In the genomic region with DNA sequence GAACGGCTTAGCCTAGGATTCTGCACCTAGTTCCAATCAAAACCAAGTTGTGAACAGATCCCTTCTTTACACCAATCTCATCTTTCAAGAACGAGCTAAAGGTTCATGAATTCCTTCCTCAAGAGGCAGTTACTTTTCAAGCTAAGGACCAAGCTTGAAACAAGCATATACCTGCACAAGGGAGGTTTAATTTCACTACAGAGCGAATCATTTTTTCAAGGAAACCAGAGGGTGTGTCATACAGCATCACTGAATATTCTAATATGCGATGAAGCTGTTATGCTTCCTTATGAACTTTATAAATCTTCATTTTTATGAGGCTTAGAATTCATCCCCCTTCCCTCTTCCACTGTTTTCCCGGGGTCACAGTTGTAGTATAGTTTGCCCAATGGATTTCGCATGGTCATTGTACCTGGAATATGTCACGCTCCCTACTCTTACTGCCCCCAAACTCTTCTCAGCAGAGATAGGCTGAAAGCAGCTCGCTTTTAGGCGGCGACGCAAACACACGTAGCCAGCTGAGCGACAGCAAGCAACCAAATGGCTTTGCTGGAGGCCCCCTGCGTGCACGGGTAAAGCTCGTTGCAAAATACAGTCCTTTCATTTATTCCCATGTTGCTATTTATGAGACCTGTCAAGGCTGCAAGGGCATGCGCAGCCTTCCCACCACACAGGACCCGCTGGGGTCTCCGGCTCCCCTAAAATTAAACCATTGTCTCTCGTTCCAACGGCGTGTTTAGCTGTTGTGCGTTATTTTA, we compare ENCODE assay signal across 1 cellular context.
TF ChIP-seq lines count a peak whose summit lies in the region.

No MANE protein-coding gene starts in this region.

TF ChIP-seq in HEK293, 187 proteins besides CTCF, POLR2A, EP300 and RAD21 (continued from another document):
- TF ChIP-seq ZBTB6 (tag by site-specific recombination; IDR thresholded peaks at IDR 0.05) = no peak
- peak; percentile 64 for TF ChIP-seq SP2 (tag by site-specific recombination; IDR thresholded peaks at IDR 0.05)
- TF ChIP-seq ZNF792 (tag by site-specific recombination; IDR thresholded peaks at IDR 0.05) = no peak
- no peak for TF ChIP-seq ZNF280C (tag by site-specific recombination; IDR thresholded peaks at IDR 0.05)
- no peak for TF ChIP-seq ZSCAN23 (tag by site-specific recombination; IDR thresholded peaks at IDR 0.05)
- no peak for TF ChIP-seq ZNF48 (tag by site-specific recombination; IDR thresholded peaks at IDR 0.05)
- peak; percentile 48; the same call in 1 of the 2 replicates for TF ChIP-seq ZBTB20 (tag by site-specific recombination; IDR thresholded peaks at IDR 0.05)
- no peak for TF ChIP-seq ZNF133 (tag by site-specific recombination; IDR thresholded peaks at IDR 0.05)
